7 cellular contexts compared by ENCODE assay signal in genomic region chr5:91162534-91163381, GRCh38.
DNase-seq lines count a peak whose midpoint lies in the region; ATAC-seq and TF ChIP-seq lines count a peak whose summit lies in the region.

No MANE protein-coding gene starts in this region.

- ATAC-seq in GM18873 (IDR thresholded peaks at IDR 0.05; ENCODE audit: low FRiP score, unreplicated experiment) (peak; percentile 99), HG03045 (IDR thresholded peaks at IDR 0.05; ENCODE audit: unreplicated experiment) (peak; percentile 99), right cardiac atrium (peak; percentile 94 to 98)

- H3K27ac ChIP-seq in Peyer's patch (peak overlapping the region in 3 of 4 donors; percentile 31 to 57 (median 43)), right cardiac atrium (ENCODE audit: low read length) (peak overlapping the region; percentile 59), skin epidermis (peak overlapping the region; percentile 10 to 84 (median 76)), Karpas-422 (ENCODE audit: low read length) (no peak overlapping the region)

- TF ChIP-seq POLR2A in Peyer's patch (IDR thresholded peaks at IDR 0.05) = no peak

- TF ChIP-seq CTCF in Peyer's patch (IDR thresholded peaks at IDR 0.05) = no peak

- no peaks in the 10 kb centered on the region for H3K9me2 ChIP-seq in Karpas-422 (replicated peaks; ENCODE audit: insufficient read depth, low read length)

- intact Hi-C loops in right cardiac atrium (cut with DNase I) = no loop called here

- WGBS in right cardiac atrium = 49% methylated on average over 6 of the region's 6 CpGs

- H3K27me3 ChIP-seq in Peyer's patch (no peaks in the 10 kb centered on the region), right cardiac atrium (ENCODE audit: control insufficient read depth, insufficient read depth) (no peaks in the 10 kb centered on the region), Karpas-422 (ENCODE audit: low read length) (no peaks in the 10 kb centered on the region)

- no peaks in the 10 kb centered on the region for H4K20me1 ChIP-seq in Karpas-422 (ENCODE audit: insufficient read depth, low read depth, low read length)

- H3K9me3 ChIP-seq in Peyer's patch = no peaks in the 10 kb centered on the region
- H3K9me3 ChIP-seq in right cardiac atrium (ENCODE audit: control insufficient read depth, low read length) = no peaks in the 10 kb centered on the region
- H3K9me3 ChIP-seq in Karpas-422 (ENCODE audit: low read length) = no peaks in the 10 kb centered on the region

- H3K4me1 ChIP-seq in Peyer's patch (peaks cover 0 to 14% (median 0%) of the 10 kb centered on the region in 4 donors), right cardiac atrium (ENCODE audit: control insufficient read depth, insufficient read depth, low read length) (peaks cover 6% of the 10 kb centered on the region), Karpas-422 (ENCODE audit: low read length) (no peaks in the 10 kb centered on the region)

- DNase-seq in Peyer's patch (peak in 1 of 3 donors; percentile 77), right cardiac atrium (peak in 2 of 3 donors; percentile 57 to 71), Karpas-422 (no peak)
- peak; percentile 62 for DNase-seq in activated naive CD4-positive, alpha-beta T cell treated with anti-CD3 and anti-CD28 coated beads, Interleukin-2, amount 50 U/mL, for 16 hours

- no peaks in the 10 kb centered on the region for H3K79me2 ChIP-seq in Karpas-422 (ENCODE audit: low read length)

- no peak overlapping the region for H3K4me3 ChIP-seq in Peyer's patch
- no peak overlapping the region for H3K4me3 ChIP-seq in right cardiac atrium (ENCODE audit: low read length)
- no peak overlapping the region for H3K4me3 ChIP-seq in skin epidermis
- H3K4me3 ChIP-seq in Karpas-422 (ENCODE audit: low read length) = no peak overlapping the region

- no peak overlapping the region for H3K4me2 ChIP-seq in Karpas-422 (ENCODE audit: low read depth, low read length, poor library complexity, severe bottlenecking)

- H2AFZ ChIP-seq in Karpas-422 (ENCODE audit: low read length) = no peak overlapping the region

- no peaks in the 10 kb centered on the region for H3K36me3 ChIP-seq in Peyer's patch
- no peaks in the 10 kb centered on the region for H3K36me3 ChIP-seq in Karpas-422 (ENCODE audit: insufficient read depth, low read length)

- no peak overlapping the region for H3K9ac ChIP-seq in Karpas-422 (ENCODE audit: low read length)
